In the genomic region with DNA sequence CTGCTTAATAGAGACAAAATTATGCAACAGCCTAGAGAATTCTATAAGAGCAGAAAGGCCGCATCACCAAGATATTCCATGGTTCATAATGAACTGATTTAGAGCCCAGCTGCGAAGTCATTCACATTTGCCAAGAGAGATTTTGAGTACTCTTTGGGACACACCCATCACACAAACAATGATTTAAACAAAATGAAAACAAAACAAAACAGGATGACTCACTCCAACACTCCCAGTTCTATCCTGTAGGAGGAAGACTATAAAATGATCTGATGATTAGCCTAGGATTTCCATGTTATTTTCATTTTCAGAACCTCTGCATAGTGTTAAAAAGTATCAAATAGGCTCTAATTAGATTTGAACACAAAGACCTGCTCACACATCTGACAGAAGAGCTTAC, we compare ENCODE assay signal across 10 cellular contexts.
A peak's percentile ranks its signal among the peaks of the same experiment; 100 is the strongest.
DNase-seq lines count a peak whose midpoint lies in the region; ATAC-seq and TF ChIP-seq lines count a peak whose summit lies in the region.
"Had no signal": no experiment of that assay in that cellular context is flagged by ENCODE, and none has a peak within 500 bp of the region (broad histone marks: within the 10 kb centered on the region; RNA-seq: fewer than 3 reads in every experiment).

No MANE protein-coding gene starts in this region.

- no peaks in the 10 kb centered on the region for H3K9me3 ChIP-seq in upper lobe of right lung

- in situ Hi-C loops in brain microvascular endothelial cell (cut with HindIII; ENCODE audit: low pct_ligation_motif_present, low sequenced_read_pairs) = no loop called here

- intact Hi-C loops in Right ventricle myocardium superior (cut with DNase I) = no loop called here
- intact Hi-C loops in Right ventricle myocardium inferior (cut with DNase I) = no loop called here
- intact Hi-C loops in upper lobe of right lung (cut with DNase I) = no loop called here
- intact Hi-C loops in posterior vena cava (cut with DNase I) = no loop called here

- peak; percentile 25 for ATAC-seq in Right ventricle myocardium superior (ENCODE audit: poor library complexity)
- no peak for ATAC-seq in Right ventricle myocardium inferior
- ATAC-seq in upper lobe of right lung = peak; percentile 50
- ATAC-seq in GM18868 (IDR thresholded peaks at IDR 0.05; ENCODE audit: unreplicated experiment) = no peak

- H3K36me3 ChIP-seq in brain microvascular endothelial cell (replicated peaks) (no peaks in the 10 kb centered on the region), upper lobe of right lung (peaks cover 11% of the 10 kb centered on the region)
- H3K36me3 ChIP-seq: cardiac muscle cell had no signal

- DNase-seq in Right ventricle myocardium superior = no peak
- no peak for DNase-seq in Right ventricle myocardium inferior (ENCODE audit: missing footprints)
- DNase-seq in brain microvascular endothelial cell = no peak
- DNase-seq in iris pigment epithelial cell (ENCODE audit: low read depth) = peak; percentile 39
- DNase-seq in upper lobe of right lung = no peak
- no peak for DNase-seq in GDM1 (lab: John Stamatoyannopoulos, UW)
- no peak for DNase-seq in posterior vena cava (ENCODE audit: low spot score)
- DNase-seq: AML-193 had no signal

- H3K4me3 ChIP-seq in brain microvascular endothelial cell (ENCODE audit: low read depth, low read length) = no peak overlapping the region
- no peak overlapping the region for H3K4me3 ChIP-seq in upper lobe of right lung
- H3K4me3 ChIP-seq: cardiac muscle cell had no signal

- peak; percentile 14 for TF ChIP-seq CTCF in brain microvascular endothelial cell (IDR thresholded peaks at IDR 0.05; ENCODE audit: low read depth, low read length, missing control alignments)
- peak; percentile 22 for TF ChIP-seq CTCF in upper lobe of right lung (IDR thresholded peaks at IDR 0.05)

- no peak overlapping the region for H3K27ac ChIP-seq in brain microvascular endothelial cell
- H3K27ac ChIP-seq in upper lobe of right lung = no peak overlapping the region
- H3K27ac ChIP-seq: cardiac muscle cell had no signal

- H3K4me1 ChIP-seq in upper lobe of right lung = peaks cover 13% of the 10 kb centered on the region

- H3K27me3 ChIP-seq in brain microvascular endothelial cell (replicated peaks) (no peaks in the 10 kb centered on the region), upper lobe of right lung (no peaks in the 10 kb centered on the region)
- H3K27me3 ChIP-seq: cardiac muscle cell had no signal

Comparison
In these comparisons a context has a peak if more than half of its experiments do, and no peak if none do; other contexts are left out.
1. ATAC-seq: peak in Right ventricle myocardium superior (single experiment) and upper lobe of right lung (single experiment); none in Right ventricle myocardium inferior (single experiment) and GM18868 (single experiment).